Comparison of ENCODE assay signal across 21 cellular contexts in the genomic region with DNA sequence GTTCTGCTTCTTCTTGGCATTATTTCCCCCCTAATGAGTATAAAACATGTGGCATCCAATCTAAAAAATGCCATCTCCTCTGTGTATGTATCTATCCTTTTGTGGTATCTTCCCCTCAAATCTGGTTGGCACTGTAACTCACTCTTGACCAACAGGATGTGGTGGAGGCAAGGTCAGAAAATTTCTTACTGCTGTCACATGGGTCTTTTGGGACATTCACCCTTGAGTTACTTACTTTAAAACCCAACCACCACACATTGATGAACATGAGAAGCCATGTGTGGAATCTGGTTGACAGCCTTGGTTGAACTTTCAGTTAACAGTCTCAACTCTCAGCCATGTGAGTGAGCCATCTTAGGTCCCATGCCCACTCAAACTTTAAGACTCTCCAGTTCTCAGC.
"Had no signal": no experiment of that assay in that cellular context is flagged by ENCODE, and none has a peak within 500 bp of the region (broad histone marks: within the 10 kb centered on the region; RNA-seq: fewer than 3 reads in every experiment).

No MANE protein-coding gene starts in this region.

- DNase-seq: activated CD4-positive, alpha-beta memory T cell treated with anti-CD3 and anti-CD28 coated beads, Interleukin-2, amount 10 ng/mL, durations not matched to agents 7 days and 5 days; activated CD4-positive, alpha-beta T cell treated with anti-CD3 and anti-CD28 coated beads for 4 hours; activated CD8-positive, alpha-beta memory T cell treated with anti-CD3 and anti-CD28 coated beads, Interleukin-2, amount 10 ng/mL, durations not matched to agents 7 days and 5 days; activated naive CD8-positive, alpha-beta T cell treated with anti-CD3 and anti-CD28 coated beads for 36 hours; amniotic stem cell; caudate nucleus; effector memory CD8-positive, alpha-beta T cell; esophagus squamous epithelium; foreskin fibroblast; left cardiac atrium; mesendoderm; pancreas; right lobe of liver; small intestine; stimulated activated CD4-positive, alpha-beta T cell treated with anti-CD3 and anti-CD28 coated beads, Interleukin-15, amount 100 ng/mL, for 24 hours; stimulated activated CD4-positive, alpha-beta T cell treated with anti-CD3 and anti-CD28 coated beads, Interleukin-4, amount 100 ng/mL, for 1 hour; stomach; T1000 had no signal

- ATAC-seq: activated CD8-positive, alpha-beta memory T cell treated with anti-CD3 and anti-CD28 coated beads, Interleukin-2, amount 10 ng/mL, durations not matched to agents 7 days and 5 days; effector memory CD8-positive, alpha-beta T cell; left cardiac atrium; natural killer cell treated with Interleukin-12 subunit alpha and Interleukin-12 subunit beta and Interleukin-15 and Interleukin-18, amount 100 ng/mL, for 72 hours; pancreas; right lobe of liver; stimulated activated effector memory CD8-positive, alpha-beta T cell treated with anti-CD3 and anti-CD28 coated beads, Interleukin-12 subunit alpha, Interleukin-12 subunit beta, amount 100 ng/mL, for 72 hours; WTC11 had no signal
